Comparison of ENCODE assay signal across 15 cellular contexts in the genomic region with DNA sequence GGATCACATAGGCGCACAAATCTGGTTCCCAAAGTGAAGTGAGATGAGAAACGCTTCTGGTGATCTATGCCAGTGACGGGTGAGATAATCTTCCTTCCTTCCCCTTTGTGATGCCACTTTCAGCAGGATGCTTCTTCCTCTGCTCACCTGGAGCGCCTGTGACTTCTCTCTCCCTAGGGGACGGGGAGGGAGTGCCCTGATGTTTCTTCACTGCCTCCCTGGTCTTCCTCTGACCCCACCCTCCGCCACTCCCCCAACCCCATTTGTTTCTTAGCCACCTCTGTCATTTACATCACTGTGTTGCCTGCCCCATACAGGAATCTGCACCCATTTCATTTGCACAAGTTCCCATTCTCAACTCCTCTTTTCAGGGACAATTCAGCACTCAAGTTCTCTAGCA.
DNase-seq lines count a peak whose midpoint lies in the region; ATAC-seq and TF ChIP-seq lines count a peak whose summit lies in the region.
"Had no signal": no experiment of that assay in that cellular context is flagged by ENCODE, and none has a peak within 500 bp of the region (broad histone marks: within the 10 kb centered on the region; RNA-seq: fewer than 3 reads in every experiment).

No MANE protein-coding gene starts in this region.

- H2AK5ac ChIP-seq in IMR-90 (ENCODE audit: low read depth, low read length): no peak overlapping the region
- no peak overlapping the region for H2AK5ac ChIP-seq in trophoblast cell (ENCODE audit: low read length)

- H3K36me3 Mint-ChIP-seq in natural killer cell treated with Interleukin-12 subunit alpha and Interleukin-12 subunit beta and Interleukin-15 and Interleukin-18, amount 100 ng/mL, for 72 hours: no peaks in the 10 kb centered on the region
- H3K36me3 Mint-ChIP-seq: CD4-positive, CD25-positive, alpha-beta regulatory T cell had no signal

- H3K79me1 ChIP-seq in IMR-90 (ENCODE audit: low read depth in 1 of 2, low read length in 2 of 2) (no peaks in the 10 kb centered on the region), trophoblast cell (ENCODE audit: low read length) (peaks cover 4% of the 10 kb centered on the region)

- no peak for DNase-seq in IMR-90
- DNase-seq in trophoblast cell: no peak
- no peak for DNase-seq in natural killer cell treated with Interleukin-12 subunit alpha and Interleukin-12 subunit beta and Interleukin-15 and Interleukin-18, amount 100 ng/mL, for 72 hours (ENCODE audit: low spot score)
- no peak for DNase-seq in NCI-H2107 (lab: John Stamatoyannopoulos, UW)
- no peak for DNase-seq in islet precursor cell
- DNase-seq: AML-193; CD4-positive, CD25-positive, alpha-beta regulatory T cell; DMS53; GOT3; Kasumi-1; NCI-H1930; NCI-H510A treated with DMSO at 0.1 percent for 48 hours; SHP77 had no signal

- no TSS peak for BruUV-seq in IMR-90 (replicated peaks; lab: Mats Ljungman, UMichigan)

- peaks cover 58% of the 10 kb centered on the region for H3K4me1 ChIP-seq in ES-I3 (ENCODE audit: insufficient read depth, low read length)
- H3K4me1 ChIP-seq in IMR-90 (ENCODE audit: control insufficient read depth, insufficient read depth, low read length): 0 out of 2 replicates have a peak, but pooled peaks cover 2% of the 10 kb centered on the region
- peaks cover 6% of the 10 kb centered on the region for H3K4me1 ChIP-seq in iPS-15b (ENCODE audit: control insufficient read depth, insufficient read depth, low read length)
- H3K4me1 ChIP-seq in trophoblast cell (ENCODE audit: control insufficient read depth in 1 of 2, insufficient read depth in 2 of 2, low read length in 2 of 2): peaks cover 4% of the 10 kb centered on the region in 2 experiments

- H3K14ac ChIP-seq in IMR-90 (replicated peaks; ENCODE audit: low read depth, low read length) (0 out of 2 replicates have a peak overlapping the region, but pooled peaks have one; percentile 6), trophoblast cell (ENCODE audit: low read length) (no peak overlapping the region)

- no peaks in the 10 kb centered on the region for H3K27me3 ChIP-seq in IMR-90 (ENCODE audit: control insufficient read depth, insufficient read depth, low read length)
- H3K27me3 ChIP-seq in iPS-15b (ENCODE audit: control insufficient read depth, insufficient read depth, low read length): no peaks in the 10 kb centered on the region
- H3K27me3 ChIP-seq in trophoblast cell (ENCODE audit: insufficient read depth, low read length): no peaks in the 10 kb centered on the region

- H4K8ac ChIP-seq in IMR-90 (ENCODE audit: low read depth in 2 of 2, low read length in 2 of 2) (no peak overlapping the region), trophoblast cell (ENCODE audit: low read depth, low read length) (peak overlapping the region; percentile 28)

- no peak overlapping the region for H4K12ac ChIP-seq in trophoblast cell (ENCODE audit: low read depth, low read length)

- peak overlapping the region; percentile 12; the same call in 1 of the 2 replicates for H3K9ac ChIP-seq in ES-I3 (ENCODE audit: low read depth, low read length)
- no peak overlapping the region for H3K9ac ChIP-seq in IMR-90 (ENCODE audit: low read depth, low read length)
- H3K9ac ChIP-seq in iPS-15b (ENCODE audit: low read depth, low read length): no peak overlapping the region
- H3K9ac ChIP-seq in trophoblast cell (ENCODE audit: low read length): no peak overlapping the region

- POLR2A ChIA-PET in IMR-90 (lab: Charles Lee; ENCODE audit: unreplicated experiment): no interaction called here

- no peaks in the 10 kb centered on the region for H3K4me1 Mint-ChIP-seq in natural killer cell treated with Interleukin-12 subunit alpha and Interleukin-12 subunit beta and Interleukin-15 and Interleukin-18, amount 100 ng/mL, for 72 hours (ENCODE audit: low read depth in 2 of 2)
- H3K4me1 Mint-ChIP-seq: CD4-positive, CD25-positive, alpha-beta regulatory T cell had no signal

- H3K23ac ChIP-seq in IMR-90 (ENCODE audit: low read depth, low read length) (no peak overlapping the region), trophoblast cell (ENCODE audit: low read length) (no peak overlapping the region)

- H2AFZ ChIP-seq in IMR-90 (replicated peaks; ENCODE audit: low read length, poor library complexity) (no peak overlapping the region), trophoblast cell (ENCODE audit: insufficient read depth, low read length, poor library complexity) (no peak overlapping the region)

- no peaks in the 10 kb centered on the region for H3K79me2 ChIP-seq in trophoblast cell (ENCODE audit: control insufficient read depth, insufficient read depth, low read length, poor library complexity)

- no peaks in the 10 kb centered on the region for H3K36me3 ChIP-seq in ES-I3 (ENCODE audit: insufficient read depth, low read length)
- H3K36me3 ChIP-seq in IMR-90 (ENCODE audit: control insufficient read depth, insufficient read depth, low read length): no peaks in the 10 kb centered on the region
- no peaks in the 10 kb centered on the region for H3K36me3 ChIP-seq in iPS-15b (ENCODE audit: control insufficient read depth, insufficient read depth, low read length)
- H3K36me3 ChIP-seq in trophoblast cell (ENCODE audit: control insufficient read depth in 1 of 2, insufficient read depth in 2 of 2, low read length in 2 of 2): no peaks in the 10 kb centered on the region

- no peak for TF ChIP-seq CTCF in IMR-90 (conservative IDR thresholded peaks at IDR 0.05; ENCODE audit: low read depth, low read length)

- CTCF ChIA-PET in IMR-90 (lab: Yijun Ruan, JAX): no interaction called here

- H3K56ac ChIP-seq in IMR-90 (ENCODE audit: extremely low read depth, insufficient read depth, low read length): no peak overlapping the region

- no peak for TF ChIP-seq POLR2A in IMR-90 (IDR thresholded peaks at IDR 0.05; ENCODE audit: low read depth, low read length)

- H4K5ac ChIP-seq in IMR-90 (ENCODE audit: low read depth, low read length): no peak overlapping the region

- 0 out of 2 replicates have a peak, but pooled peaks cover 2% of the 10 kb centered on the region for H3K9me1 ChIP-seq in IMR-90 (ENCODE audit: insufficient read depth, low read length)

- no peak overlapping the region for H4K91ac ChIP-seq in IMR-90 (ENCODE audit: insufficient read depth, low read depth, low read length)
- H4K91ac ChIP-seq in trophoblast cell (ENCODE audit: low read depth, low read length): no peak overlapping the region

- ATAC-seq in IMR-90 (ENCODE audit: low read depth): no peak
- ATAC-seq in natural killer cell treated with Interleukin-12 subunit alpha and Interleukin-12 subunit beta and Interleukin-15 and Interleukin-18, amount 100 ng/mL, for 72 hours: no peak

- intact Hi-C loops in IMR-90 (cut with micrococcal nuclease): no loop called here

- H3K27ac Mint-ChIP-seq in natural killer cell treated with Interleukin-12 subunit alpha and Interleukin-12 subunit beta and Interleukin-15 and Interleukin-18, amount 100 ng/mL, for 72 hours: no peak overlapping the region
- H3K27ac Mint-ChIP-seq: CD4-positive, CD25-positive, alpha-beta regulatory T cell had no signal

- no peak overlapping the region for H3K27ac ChIP-seq in IMR-90 (ENCODE audit: insufficient read depth, low read length)
- no peak overlapping the region for H3K27ac ChIP-seq in trophoblast cell (ENCODE audit: low read depth, low read length)

- dilution Hi-C loops in IMR-90 (cut with HindIII; ENCODE audit: low sequenced_read_pairs, unreplicated experiment): no loop called here

- no peak overlapping the region for H3K18ac ChIP-seq in IMR-90 (ENCODE audit: low read depth, low read length)
- H3K18ac ChIP-seq in trophoblast cell (ENCODE audit: low read length): no peak overlapping the region

- H3K4ac ChIP-seq in IMR-90 (ENCODE audit: low read depth, low read length): no peak overlapping the region
- no peak overlapping the region for H3K4ac ChIP-seq in trophoblast cell (ENCODE audit: low read depth, low read length)

- in situ Hi-C loops in IMR-90 (cut with MboI; ENCODE audit: low sequenced_read_pairs): no loop called here

- H3K4me2 ChIP-seq in IMR-90 (ENCODE audit: low read depth, low read length) (0 out of 2 replicates have a peak overlapping the region, but pooled peaks have one; percentile 2), trophoblast cell (ENCODE audit: low read length) (no peak overlapping the region)

- H2BK120ac ChIP-seq in IMR-90 (ENCODE audit: low read depth, low read length): peak overlapping the region; percentile 7; the same call in 1 of the 2 replicates
- H2BK120ac ChIP-seq in trophoblast cell (ENCODE audit: insufficient read depth, low read length, poor library complexity): no peak overlapping the region

- no peak overlapping the region for H2AK9ac ChIP-seq in IMR-90 (replicated peaks; ENCODE audit: low read depth, low read length, poor library complexity)

- no CpG with 5 or more reads among the region's 6 CpGs for WGBS in IMR-90 (ENCODE audit: extremely low coverage in 2 of 2, insufficient read length in 1 of 2), 2 experiments
- no CpG with 5 or more reads among the region's 6 CpGs for WGBS in trophoblast cell (ENCODE audit: extremely low coverage, insufficient coverage, insufficient read length)

- TF ChIP-seq RAD21 in IMR-90 (IDR thresholded peaks at IDR 0.05; ENCODE audit: low read length): no peak

- H3K4me3 ChIP-seq in IMR-90 (ENCODE audit: insufficient read depth, low read depth, low read length) (no peak overlapping the region), iPS-15b (ENCODE audit: low read depth, low read length) (peak overlapping the region; percentile 24), trophoblast cell (ENCODE audit: low read depth, low read length) (no peak overlapping the region)

- H2BK12ac ChIP-seq in trophoblast cell (ENCODE audit: low read length): no peak overlapping the region

- no peak overlapping the region for H3K4me3 Mint-ChIP-seq in natural killer cell treated with Interleukin-12 subunit alpha and Interleukin-12 subunit beta and Interleukin-15 and Interleukin-18, amount 100 ng/mL, for 72 hours
- H3K4me3 Mint-ChIP-seq: CD4-positive, CD25-positive, alpha-beta regulatory T cell had no signal

- no peaks in the 10 kb centered on the region for H3K9me3 Mint-ChIP-seq in natural killer cell treated with Interleukin-12 subunit alpha and Interleukin-12 subunit beta and Interleukin-15 and Interleukin-18, amount 100 ng/mL, for 72 hours

- no peak overlapping the region for H2BK5ac ChIP-seq in IMR-90 (ENCODE audit: low read depth, low read length, poor library complexity, severe bottlenecking)
- H2BK5ac ChIP-seq in trophoblast cell (ENCODE audit: low read depth, low read length, poor library complexity): no peak overlapping the region

- H3K9me3 ChIP-seq in ES-I3 (ENCODE audit: control insufficient read depth, insufficient read depth, low read length) (no peaks in the 10 kb centered on the region), IMR-90 (ENCODE audit: control insufficient read depth, insufficient read depth, low read length) (no peaks in the 10 kb centered on the region), iPS-15b (ENCODE audit: control insufficient read depth, insufficient read depth, low read length) (peaks cover 4% of the 10 kb centered on the region), trophoblast cell (ENCODE audit: insufficient read depth, low read depth, low read length) (no peaks in the 10 kb centered on the region)

- H4K20me1 ChIP-seq in IMR-90 (ENCODE audit: insufficient read depth, low read length): no peaks in the 10 kb centered on the region

- no peak overlapping the region for H2BK15ac ChIP-seq in IMR-90 (ENCODE audit: low read depth, low read length)

- H3K27me3 Mint-ChIP-seq in natural killer cell treated with Interleukin-12 subunit alpha and Interleukin-12 subunit beta and Interleukin-15 and Interleukin-18, amount 100 ng/mL, for 72 hours: peaks cover 0 to 13% of the 10 kb centered on the region in 2 donors
- H3K27me3 Mint-ChIP-seq: CD4-positive, CD25-positive, alpha-beta regulatory T cell had no signal

- 0 out of 2 replicates have a peak overlapping the region, but pooled peaks have one; percentile 47 for H2BK20ac ChIP-seq in IMR-90 (ENCODE audit: low read depth, low read length)
